ENCODE assay signal across 33 cellular contexts in genomic region chr15:47614341-47614740, GRCh38.
"Had no signal": no experiment of that assay in that cellular context is flagged by ENCODE, and none has a peak within 500 bp of the region (broad histone marks: within the 10 kb centered on the region; RNA-seq: fewer than 3 reads in every experiment).

No MANE protein-coding gene starts in this region.

- ATAC-seq: activated CD4-positive, alpha-beta T cell treated with anti-CD3 and anti-CD28 coated beads for 36 hours; activated CD8-positive, alpha-beta T cell treated with anti-CD3 and anti-CD28 coated beads, Interleukin-2, amount 10 ng/mL, durations not matched to agents 7 days and 5 days; activated naive CD4-positive, alpha-beta T cell treated with anti-CD3 and anti-CD28 coated beads, Interleukin-2, amount 50 U/mL, for 72 hours; activated T-cell treated with anti-CD3 and anti-CD28 coated beads, Interleukin-2, amount 50 U/mL, for 4 hours; body of pancreas; PC-3 had no signal

- H3K27me3 ChIP-seq: body of pancreas, breast epithelium, Peyer's patch, SJSA1 had no signal

- H3K4me2 ChIP-seq: KMS-11, SK-N-SH had no signal

- H3K9me3 ChIP-seq: adrenal gland, body of pancreas, breast epithelium, Peyer's patch, SJSA1, SK-N-SH had no signal

- H3K9ac ChIP-seq: KMS-11, SK-N-SH had no signal

- H3K27ac ChIP-seq: adrenal gland, body of pancreas, breast epithelium, KMS-11, Peyer's patch, SJSA1, WERI-Rb-1 had no signal

- FAIRE-seq: astrocyte had no signal

- H3K36me3 ChIP-seq: adrenal gland, breast epithelium, Peyer's patch, SJSA1, WERI-Rb-1 had no signal

- H3K4me1 ChIP-seq: adrenal gland, body of pancreas, breast epithelium, Peyer's patch, SJSA1 had no signal

- DNase-seq: activated CD4-positive, alpha-beta T cell treated with anti-CD3 and anti-CD28 coated beads for 36 hours; activated CD4-positive, alpha-beta T cell treated with anti-CD3 and anti-CD28 coated beads, Interleukin-2, amount 10 ng/mL, durations not matched to agents 7 days and 5 days; activated CD4-positive, alpha-beta T cell treated with anti-CD3 and anti-CD28 coated beads, Interleukin-2, amount 50 U/mL, for 48 hours; activated CD8-positive, alpha-beta T cell treated with anti-CD3 and anti-CD28 coated beads, Interleukin-2, amount 10 ng/mL, durations not matched to agents 7 days and 5 days; activated gamma-delta T cell treated with Interleukin-2 at 50 U/mL for 16 hours; activated naive CD4-positive, alpha-beta T cell treated with anti-CD3 and anti-CD28 coated beads for 36 hours; activated T-cell treated with anti-CD3 and anti-CD28 coated beads, Interleukin-2, amount 50 U/mL, for 4 hours; adrenal gland; body of pancreas; MM.1S; MV-4-11; NCI-H1092; NCI-H1436 treated with DMSO at 0.1 percent for 48 hours; NCI-H1694 treated with DMSO at 0.1 percent for 48 hours; NCI-H2029; NCI-H2171 treated with DMSO at 0.1 percent for 48 hours; NCI-H2227 treated with DMSO at 0.1 percent for 48 hours; NCI-H446; NCI-H510A treated with DMSO at 0.1 percent for 48 hours; NCI-H526 treated with DMSO at 0.1 percent for 48 hours; NK-92 treated with Interleukin-12 subunit alpha and Interleukin-12 subunit beta, amount 100 ng/mL, for 24 hours; Peyer's patch; RPMI8226; SHP77 treated with DMSO at 0.1 percent for 48 hours; SK-N-SH; T1000; WERI-Rb-1 had no signal

- H3K4me3 ChIP-seq: adrenal gland, body of pancreas, breast epithelium, Peyer's patch, SJSA1 had no signal
